9 cellular contexts compared by ENCODE assay signal in genomic region chr18:45910405-45911023, GRCh38. TPM values are rescaled to one million over a fixed set of nuclear protein-coding genes. Genes with fewer than 3 reads are reported as not detected.
DNase-seq lines count a peak whose midpoint lies in the region; ATAC-seq, FAIRE-seq and TF ChIP-seq lines count a peak whose summit lies in the region.
"Had no signal": no experiment of that assay in that cellular context is flagged by ENCODE, and none has a peak within 500 bp of the region (broad histone marks: within the 10 kb centered on the region; RNA-seq: fewer than 3 reads in every experiment).

No MANE protein-coding gene starts in this region.

- H3K27me3 ChIP-seq in prostate gland (replicated peaks; ENCODE audit: insufficient read depth) = no peaks in the 10 kb centered on the region
- H3K27me3 ChIP-seq: BLaER1 treated with 17β-estradiol and CSF1 and Interleukin-3, amounts not matched to agents 10 nM and 100 nM had no signal

- H3K9me3 ChIP-seq in OCI-LY7 (ENCODE audit: low read length) (no peaks in the 10 kb centered on the region), prostate gland (no peaks in the 10 kb centered on the region)
- H3K9me3 ChIP-seq: BLaER1 treated with 17β-estradiol and CSF1 and Interleukin-3, amounts not matched to agents 10 nM and 100 nM had no signal

- H2AFZ ChIP-seq in OCI-LY7 (ENCODE audit: low read length) = no peak overlapping the region

- H3K27ac ChIP-seq in OCI-LY7 (ENCODE audit: low read depth, low read length, poor library complexity, severe bottlenecking) (no peak overlapping the region), prostate gland (no peak overlapping the region)
- H3K27ac ChIP-seq: BLaER1 treated with 17β-estradiol and CSF1 and Interleukin-3, amounts not matched to agents 10 nM and 100 nM had no signal

- intact Hi-C loops in OCI-LY7 (cut with micrococcal nuclease; ENCODE audit: unreplicated experiment) = no loop called here
- intact Hi-C loops in prostate gland (cut with DNase I) = loop anchor here (10.0 kb wide), 1 partner anchor 56 kb away; no protein-coding TSS in a partner anchor

- no peaks in the 10 kb centered on the region for H3K9me2 ChIP-seq in OCI-LY7 (ENCODE audit: insufficient read depth, low read length)

- H3K4me1 ChIP-seq in OCI-LY7 (ENCODE audit: insufficient read depth, low read length, poor library complexity, severe bottlenecking) = no peaks in the 10 kb centered on the region
- H3K4me1 ChIP-seq in prostate gland (replicated peaks) = no peaks in the 10 kb centered on the region
- H3K4me1 ChIP-seq: BLaER1 treated with 17β-estradiol and CSF1 and Interleukin-3, amounts not matched to agents 10 nM and 100 nM had no signal

- H3K79me2 ChIP-seq in OCI-LY7 (ENCODE audit: insufficient read depth, low read depth, low read length) = no peaks in the 10 kb centered on the region

- H3K4me2 ChIP-seq in OCI-LY7 (ENCODE audit: low read length) = no peak overlapping the region
- H3K4me2 ChIP-seq: BLaER1 treated with 17β-estradiol and CSF1 and Interleukin-3, amounts not matched to agents 10 nM and 100 nM had no signal

- POLR2A ChIA-PET in OCI-LY7 (lab: Charles Lee) = no interaction called here

- H3K36me3 ChIP-seq in OCI-LY7 (ENCODE audit: insufficient read depth, low read length) (peaks cover 8% of the 10 kb centered on the region; the same call in 1 of the 2 replicates), prostate gland (peaks cover 0 to 7% of the 10 kb centered on the region in 2 donors)

- no peaks in the 10 kb centered on the region for H4K20me1 ChIP-seq in OCI-LY7 (ENCODE audit: insufficient read depth, low read length)

- peak; percentile 70 for ATAC-seq in HG03159 (IDR thresholded peaks at IDR 0.05; ENCODE audit: unreplicated experiment)

- TF ChIP-seq CTCF in OCI-LY7 (conservative IDR thresholded peaks at IDR 0.05; ENCODE audit: low read length) = peak; percentile 75
- TF ChIP-seq CTCF in fibroblast of the aortic adventitia (IDR thresholded peaks at IDR 0.05; ENCODE audit: insufficient read depth, low read length) = peak; percentile 97
- TF ChIP-seq CTCF in prostate gland (IDR thresholded peaks at IDR 0.05) = peak in 3 of 4 experiments; percentile 62 to 81 (median 74)

- WGBS in prostate gland = 42% methylated on average over 4 of the region's 4 CpGs

- no peak for TF ChIP-seq POLR2A in prostate gland (IDR thresholded peaks at IDR 0.05)

- DNase-seq in NCI-H1436 (lab: John Stamatoyannopoulos, UW) (peak; percentile 32), NCI-H1436 treated with DMSO at 0.1 percent for 48 hours (lab: John Stamatoyannopoulos, UW) (no peak), OCI-LY7 (ENCODE audit: low spot score) (peak; percentile 27), fibroblast of the aortic adventitia (ENCODE audit: low read depth) (peak; percentile 66), prostate gland (ENCODE audit: low spot score) (peak; percentile 47), urothelium cell line (ENCODE audit: low spot score) (peak; percentile 48)
- DNase-seq in activated T-cell treated with anti-CD3 and anti-CD28 coated beads, Interleukin-2, amount 50 U/mL, for 1 hour = peak; percentile 61

- FAIRE-seq in urothelium cell line (lab: Jason Lieb, UNC) = no peak

- H3K4me3 ChIP-seq in OCI-LY7 (ENCODE audit: low read depth, low read length, poor library complexity, severe bottlenecking) = no peak overlapping the region
- H3K4me3 ChIP-seq in fibroblast of the aortic adventitia (ENCODE audit: low read depth, low read length) = no peak overlapping the region
- H3K4me3 ChIP-seq in prostate gland = no peak overlapping the region
- H3K4me3 ChIP-seq: BLaER1 treated with 17β-estradiol and CSF1 and Interleukin-3, amounts not matched to agents 10 nM and 100 nM had no signal

- no TSS peak for BruUV-seq in OCI-LY7 (replicated peaks; lab: Mats Ljungman, UMichigan)

- CTCF ChIA-PET in OCI-LY7 (lab: Charles Lee; ENCODE audit: unreplicated experiment) = no interaction called here

RNA-seq across cellular contexts. Expression of gene EPG5, which starts 56.6 kb away (rescaled TPM):
- total RNA-seq in OCI-LY7 (2014; rRNA removed; shearing (Covaris generic)) = 4.1 and 4.8 TPM in 2 replicates
- total RNA-seq in OCI-LY7 (2022) (8.7 and 9.5 TPM in 2 replicates), fibroblast of the aortic adventitia (ENCODE audit: low replicate concordance) (14.6 and 66.3 TPM in 2 replicates), prostate gland (10 to 100 TPM; 21.5 to 50.3 TPM)
